16 cellular contexts compared by ENCODE assay signal in the genomic region with DNA sequence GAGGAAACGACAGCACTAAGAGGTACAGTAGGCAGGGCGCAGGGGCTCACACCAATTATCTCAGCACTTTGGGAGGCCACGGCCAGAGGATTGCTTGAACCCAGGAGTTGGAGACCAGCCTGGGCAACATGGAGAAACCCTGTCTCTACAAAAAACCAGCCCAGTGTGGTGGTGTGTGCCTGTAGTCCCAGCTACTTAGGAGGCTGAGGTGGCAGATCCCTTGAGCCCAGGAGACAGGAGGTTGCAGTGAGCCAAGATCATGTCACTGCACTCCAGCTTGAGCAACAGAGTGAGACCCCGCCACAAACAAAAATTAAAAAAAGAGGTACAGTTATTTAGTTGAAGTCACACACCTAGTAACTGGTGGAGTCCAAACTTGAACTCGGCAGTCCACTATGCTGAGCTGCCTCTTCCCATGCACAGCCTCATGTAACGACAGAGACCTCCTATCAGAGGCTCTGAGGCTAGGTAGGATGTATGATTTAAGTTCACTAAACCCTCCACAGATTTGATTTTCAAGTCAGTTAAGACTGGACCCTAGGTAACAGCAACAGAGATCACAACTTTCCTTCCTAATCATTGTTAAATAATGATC. TPM values are rescaled to one million over a fixed set of nuclear protein-coding genes. Genes with fewer than 3 reads are reported as not detected.
DNase-seq lines count a peak whose midpoint lies in the region; ATAC-seq and TF ChIP-seq lines count a peak whose summit lies in the region.
"Had no signal": no experiment of that assay in that cellular context is flagged by ENCODE, and none has a peak within 500 bp of the region (broad histone marks: within the 10 kb centered on the region; RNA-seq: fewer than 3 reads in every experiment).

No MANE protein-coding gene starts in this region.

- CTCF ChIA-PET in CD4-positive, alpha-beta T cell (lab: Charles Lee) = interaction anchor here (1.3 to 2.6 kb wide), 6 partner anchors 28 to 114 kb away, joined by 3 to 14 read pairs (median 6); a partner anchor contains a TSS

- no peaks in the 10 kb centered on the region for H3K9me3 Mint-ChIP-seq in CD4-positive, alpha-beta T cell
- no peaks in the 10 kb centered on the region for H3K9me3 Mint-ChIP-seq in mesothelial cell of epicardium

- no peaks in the 10 kb centered on the region for H3K27me3 ChIP-seq in CD4-positive, alpha-beta T cell (ENCODE audit: control insufficient read depth, insufficient read depth, low read length)
- H3K27me3 ChIP-seq: body of pancreas, right atrium auricular region had no signal

- POLR2A ChIA-PET in CD4-positive, alpha-beta T cell (lab: Charles Lee) = interaction anchor here (0.6 to 9.9 kb wide), 27 partner anchors 8 to 1148 kb away, joined by 3 to 126 read pairs (median 5); a partner anchor contains a TSS

- peaks cover 97% of the 10 kb centered on the region for H3K36me3 Mint-ChIP-seq in CD4-positive, alpha-beta T cell (ENCODE audit: low read depth)
- peaks cover 20% of the 10 kb centered on the region for H3K36me3 Mint-ChIP-seq in T-helper 17 cell (ENCODE audit: low read depth)
- peaks cover 14% of the 10 kb centered on the region for H3K36me3 Mint-ChIP-seq in mesothelial cell of epicardium

- H3K4me3 Mint-ChIP-seq in CD4-positive, alpha-beta T cell = peak overlapping the region; percentile 86
- peak overlapping the region; percentile 82 for H3K4me3 Mint-ChIP-seq in T-helper 17 cell
- H3K4me3 Mint-ChIP-seq in mesothelial cell of epicardium = no peak overlapping the region

- intact Hi-C loops in CD4-positive, alpha-beta T cell (cut with DNase I, micrococcal nuclease) = loop anchor here in 1 of 2 experiments (1.0 to 5.0 kb wide), 4 partner anchors 9 to 115 kb away; a partner anchor contains a TSS

- no peak for ATAC-seq in CD4-positive, alpha-beta T cell (ENCODE audit: poor library complexity)
- peak; percentile 19 for ATAC-seq in GM21423 (IDR thresholded peaks at IDR 0.05; ENCODE audit: unreplicated experiment)
- ATAC-seq in T-helper 17 cell = no peak
- ATAC-seq: body of pancreas had no signal

- peak overlapping the region; percentile 88 for H3K27ac ChIP-seq in CD4-positive, alpha-beta T cell (ENCODE audit: low read depth, low read length)
- H3K27ac ChIP-seq: body of pancreas, C4-2B, right atrium auricular region had no signal

- peaks cover 84% of the 10 kb centered on the region for H3K4me1 Mint-ChIP-seq in CD4-positive, alpha-beta T cell (ENCODE audit: low read depth)
- H3K4me1 Mint-ChIP-seq in T-helper 17 cell (peaks cover 49% of the 10 kb centered on the region), mesothelial cell of epicardium (peaks cover 36% of the 10 kb centered on the region)

- TF ChIP-seq CTCF in CD4-positive, alpha-beta T cell (IDR thresholded peaks at IDR 0.05) = no peak
- no peak for TF ChIP-seq CTCF in mesothelial cell of epicardium (IDR thresholded peaks at IDR 0.05; ENCODE audit: unreplicated experiment)

- DNase-seq in CD4-positive, alpha-beta T cell = no peak
- DNase-seq in T-helper 17 cell = no peak
- DNase-seq in mesothelial cell of epicardium (ENCODE audit: low spot score in 2 of 2, unreplicated experiment in 2 of 2) = no peak
- no peak for DNase-seq in MV-4-11 (lab: John Stamatoyannopoulos, UW)
- DNase-seq in HuH-7 (ENCODE audit: low spot score) = no peak
- DNase-seq in stimulated activated CD4-positive, alpha-beta T cell treated with anti-CD3 and anti-CD28 coated beads, Interleukin-15, amount 100 ng/mL, for 24 hours = no peak
- no peak for DNase-seq in NCI-H128 (lab: John Stamatoyannopoulos, UW; ENCODE audit: unreplicated experiment)
- DNase-seq: activated CD8-positive, alpha-beta memory T cell treated with anti-CD3 and anti-CD28 coated beads for 24 hours; body of pancreas; mesendoderm; NCI-H1105; NCI-H69; SK-N-SH had no signal

- no peaks in the 10 kb centered on the region for H3K9me3 ChIP-seq in CD4-positive, alpha-beta T cell (ENCODE audit: control insufficient read depth, low read length)
- H3K9me3 ChIP-seq in T-helper 17 cell (ENCODE audit: control insufficient read depth, low read length, poor library complexity, severe bottlenecking) = no peaks in the 10 kb centered on the region
- H3K9me3 ChIP-seq: body of pancreas, right atrium auricular region, SK-N-SH had no signal

- no peaks in the 10 kb centered on the region for H3K27me3 Mint-ChIP-seq in CD4-positive, alpha-beta T cell
- H3K27me3 Mint-ChIP-seq in T-helper 17 cell (no peaks in the 10 kb centered on the region), mesothelial cell of epicardium (ENCODE audit: low read depth) (no peaks in the 10 kb centered on the region)

- peak overlapping the region; percentile 85 for H3K27ac Mint-ChIP-seq in CD4-positive, alpha-beta T cell
- peak overlapping the region; percentile 100 for H3K27ac Mint-ChIP-seq in T-helper 17 cell
- peak overlapping the region; percentile 28 for H3K27ac Mint-ChIP-seq in mesothelial cell of epicardium

RNA-seq across cellular contexts. Expression of a gene that starts 8.7 kb away (rescaled TPM):
- total RNA-seq in CD4-positive, alpha-beta T cell = 100 to 1,000 TPM; 645 to 648 TPM
- 100 to 1,000 TPM; 417 to 460 TPM for total RNA-seq in T-helper 17 cell
- 35.2 to 36.5 TPM (median 35.6 TPM) in 3 replicates for total RNA-seq in mesothelial cell of epicardium

Comparison
In these comparisons a context has a peak if more than half of its experiments do, and no peak if none do; other contexts are left out.
1. H3K27ac Mint-ChIP-seq: peak in every context shown above with its lines; median percentile 100 in T-helper 17 cell; 85 in CD4-positive, alpha-beta T cell; 28 in mesothelial cell of epicardium.
2. RNA of a gene that starts 8.7 kb away (total RNA-seq): 645 to 648 TPM in CD4-positive, alpha-beta T cell and 417 to 460 TPM in T-helper 17 cell; 35.2 to 36.5 TPM in mesothelial cell of epicardium; every median in the first group is over 10 times any median in the second.